ENCODE assay signal across 19 cellular contexts in the genomic region with DNA sequence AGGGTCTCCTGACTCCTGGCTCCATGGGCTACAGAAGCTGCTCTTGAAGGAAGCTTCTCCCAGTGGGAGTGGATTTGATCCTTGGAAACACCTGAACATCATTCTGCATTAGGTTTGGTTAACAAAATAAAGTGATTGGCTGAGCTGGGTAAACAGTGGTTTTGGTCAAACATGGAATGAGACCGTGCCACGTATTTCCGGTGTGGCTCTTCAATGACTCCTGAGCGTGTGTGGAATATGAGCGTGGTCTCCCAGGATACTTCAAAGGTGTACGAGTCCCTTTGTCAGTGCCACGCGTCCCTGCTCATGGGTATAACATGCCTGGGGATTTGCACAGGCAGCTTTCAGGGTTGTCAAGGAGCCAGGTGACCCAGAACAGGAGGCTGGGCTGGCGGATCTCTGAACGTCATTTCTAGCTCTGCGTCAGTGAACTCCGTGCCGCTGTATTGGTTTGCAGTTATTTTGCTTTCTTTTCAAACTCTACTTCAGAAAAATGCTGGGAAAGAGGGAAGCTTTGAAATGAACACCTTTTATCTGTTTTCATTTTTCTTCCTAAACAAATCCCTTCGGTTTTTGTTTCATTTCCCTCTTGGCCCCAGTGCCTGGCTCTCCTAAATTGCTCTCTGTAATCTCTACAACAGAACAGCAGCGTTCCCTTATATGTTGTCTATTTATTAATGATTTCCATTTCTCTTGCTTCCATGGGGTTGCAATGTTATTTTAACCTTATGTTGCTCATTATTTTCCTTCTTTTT. TPM values are rescaled to one million over a fixed set of nuclear protein-coding genes. Genes with fewer than 3 reads are reported as not detected.
DNase-seq lines count a peak whose midpoint lies in the region; ATAC-seq, FAIRE-seq and TF ChIP-seq lines count a peak whose summit lies in the region.
"Had no signal": no experiment of that assay in that cellular context is flagged by ENCODE, and none has a peak within 500 bp of the region (broad histone marks: within the 10 kb centered on the region; RNA-seq: fewer than 3 reads in every experiment).

No MANE protein-coding gene starts in this region.

- H3K27me3 ChIP-seq in A673 (replicated peaks; ENCODE audit: insufficient read depth, low read depth, low read length, poor library complexity) (no peaks in the 10 kb centered on the region), bronchial epithelial cell (ENCODE audit: control insufficient read depth, insufficient read depth, low read length) (no peaks in the 10 kb centered on the region)
- H3K27me3 ChIP-seq: SJCRH30 had no signal

- peaks cover 6% of the 10 kb centered on the region for H3K9me3 Mint-ChIP-seq in WTC11
- H3K9me3 Mint-ChIP-seq: activated naive CD4-positive, alpha-beta T cell treated with anti-CD3 and anti-CD28 coated beads, Interleukin-2, amount 50 U/mL, for 24 hours; natural killer cell; stimulated activated naive CD8-positive, alpha-beta T cell treated with anti-CD3 and anti-CD28 coated beads, Interleukin-15, Interleukin-2, amounts not matched to agents 100 ng/mL and 50 ng/mL, for 24 hours had no signal

- H3K9me3 ChIP-seq in A673 (ENCODE audit: low read depth, low read length, poor library complexity, severe bottlenecking) (no peaks in the 10 kb centered on the region), HEK293 (ENCODE audit: control insufficient read depth, insufficient read depth, low read depth, low read length) (no peaks in the 10 kb centered on the region)
- H3K9me3 ChIP-seq: lower lobe of right lung, SJCRH30 had no signal

- intact Hi-C loops in A673 (cut with micrococcal nuclease; ENCODE audit: unreplicated experiment), result no loop called here

- H3K27ac Mint-ChIP-seq in WTC11, result no peak overlapping the region
- H3K27ac Mint-ChIP-seq: activated naive CD4-positive, alpha-beta T cell treated with anti-CD3 and anti-CD28 coated beads, Interleukin-2, amount 50 U/mL, for 24 hours; natural killer cell; progenitor cell of endocrine pancreas; stimulated activated naive CD8-positive, alpha-beta T cell treated with anti-CD3 and anti-CD28 coated beads, Interleukin-15, Interleukin-2, amounts not matched to agents 100 ng/mL and 50 ng/mL, for 24 hours had no signal

- no peak overlapping the region for H3K4me3 Mint-ChIP-seq in WTC11
- H3K4me3 Mint-ChIP-seq: activated naive CD4-positive, alpha-beta T cell treated with anti-CD3 and anti-CD28 coated beads, Interleukin-2, amount 50 U/mL, for 24 hours; natural killer cell; stimulated activated naive CD8-positive, alpha-beta T cell treated with anti-CD3 and anti-CD28 coated beads, Interleukin-15, Interleukin-2, amounts not matched to agents 100 ng/mL and 50 ng/mL, for 24 hours had no signal

- H3K4me1 Mint-ChIP-seq in WTC11, result no peaks in the 10 kb centered on the region
- H3K4me1 Mint-ChIP-seq: activated naive CD4-positive, alpha-beta T cell treated with anti-CD3 and anti-CD28 coated beads, Interleukin-2, amount 50 U/mL, for 24 hours; natural killer cell had no signal

- TF ChIP-seq CTCF in A673 (conservative IDR thresholded peaks at IDR 0.05; ENCODE audit: low read depth, low read length) (no peak), HEK293 (tag by site-specific recombination; IDR thresholded peaks at IDR 0.05) (no peak), bronchial epithelial cell (IDR thresholded peaks at IDR 0.05; ENCODE audit: insufficient read depth, low read length, severe bottlenecking) (no peak), WTC11 (IDR thresholded peaks at IDR 0.05) (no peak)

- CTCF ChIA-PET in A673 (lab: Charles Lee), result no interaction called here
- CTCF ChIA-PET in HEK293 (lab: Yijun Ruan, JAX), result interaction anchor here (0.7 kb wide), 1 partner anchor 10 kb away, joined by 4 read pairs; no protein-coding TSS in a partner anchor
- CTCF ChIA-PET in WTC11 (lab: Charles Lee), result no interaction called here

- H3K4me1 ChIP-seq in A673 (ENCODE audit: insufficient read depth, low read length, poor library complexity, severe bottlenecking) (no peaks in the 10 kb centered on the region), HEK293 (ENCODE audit: control insufficient read depth, insufficient read depth, low read length) (no peaks in the 10 kb centered on the region)
- H3K4me1 ChIP-seq: lower lobe of right lung, SJCRH30 had no signal

- ATAC-seq in WTC11 (no peak), GM18907 (IDR thresholded peaks at IDR 0.05; ENCODE audit: unreplicated experiment) (no peak), GM21786 (IDR thresholded peaks at IDR 0.05; ENCODE audit: unreplicated experiment) (no peak)
- ATAC-seq: lower lobe of right lung, natural killer cell had no signal

- H3K4me3 ChIP-seq in A673 (ENCODE audit: low read depth, low read length, poor library complexity, severe bottlenecking) (peak overlapping the region; percentile 27), HEK293 (ENCODE audit: low read depth, low read length) (no peak overlapping the region; the same call in 1 of the 2 replicates), bronchial epithelial cell (ENCODE audit: low read depth, low read length) (peak overlapping the region; percentile 1)
- H3K4me3 ChIP-seq: lower lobe of right lung, SJCRH30 had no signal

- H3K27me3 Mint-ChIP-seq in WTC11 (ENCODE audit: low read depth), result no peaks in the 10 kb centered on the region

- no peak for FAIRE-seq in bronchial epithelial cell (lab: Jason Lieb, UNC)

- no peaks in the 10 kb centered on the region for H3K36me3 ChIP-seq in A673 (ENCODE audit: insufficient read depth, low read length, poor library complexity, severe bottlenecking)
- no peaks in the 10 kb centered on the region for H3K36me3 ChIP-seq in HEK293 (ENCODE audit: control insufficient read depth in 2 of 2, insufficient read depth in 1 of 2, low read length in 2 of 2)
- H3K36me3 ChIP-seq in bronchial epithelial cell (ENCODE audit: control insufficient read depth, insufficient read depth, low read length), result no peaks in the 10 kb centered on the region
- H3K36me3 ChIP-seq: lower lobe of right lung, SJCRH30 had no signal

- no peak overlapping the region for H3K27ac ChIP-seq in A673 (ENCODE audit: low read depth, low read length, poor library complexity, severe bottlenecking)
- no peak overlapping the region for H3K27ac ChIP-seq in HEK293 (ENCODE audit: extremely low read depth, low read depth, low read length)
- H3K27ac ChIP-seq: lower lobe of right lung, SJCRH30 had no signal

- DNase-seq in A673 (ENCODE audit: low spot score) (no peak), bronchial epithelial cell (ENCODE audit: low read depth) (no peak), left kidney (ENCODE audit: low read depth, low spot score) (peak; percentile 91), putamen (ENCODE audit: low spot score) (no peak), WTC11 (ENCODE audit: low spot score) (no peak)
- DNase-seq: activated CD4-positive, alpha-beta T cell treated with anti-CD3 and anti-CD28 coated beads for 48 hours; AML-193; DMS79 treated with DMSO at 0.1 percent for 48 hours; lower lobe of right lung; natural killer cell; SJCRH30; T-helper 9 cell had no signal

- no peaks in the 10 kb centered on the region for H3K36me3 Mint-ChIP-seq in WTC11
- H3K36me3 Mint-ChIP-seq: activated naive CD4-positive, alpha-beta T cell treated with anti-CD3 and anti-CD28 coated beads, Interleukin-2, amount 50 U/mL, for 24 hours; natural killer cell had no signal

- POLR2A ChIA-PET in A673 (lab: Charles Lee; ENCODE audit: low non-redundant PET), result no interaction called here
- POLR2A ChIA-PET in HEK293 (lab: Yijun Ruan, JAX), result no interaction called here
- POLR2A ChIA-PET in WTC11 (lab: Charles Lee), result no interaction called here

- no TSS peak for BruUV-seq in A673 (replicated peaks; lab: Mats Ljungman, UMichigan)

TF ChIP-seq in HEK293, 187 proteins besides CTCF, POLR2A, EP300 and RAD21 (continues in another document):
- TF ChIP-seq ZNF600 (tag by site-specific recombination; IDR thresholded peaks at IDR 0.05) (no peak), ZNF48 (tag by site-specific recombination; IDR thresholded peaks at IDR 0.05) (no peak)

TF ChIP-seq in WTC11, 78 proteins besides CTCF, POLR2A, EP300 and RAD21 (continues in another document):
- no peak for TF ChIP-seq ATF3 (CRISPR knock-in tag; conservative IDR thresholded peaks at IDR 0.05)
- TF ChIP-seq ZNF281 (CRISPR knock-in tag; IDR thresholded peaks at IDR 0.05), result no peak
- TF ChIP-seq ZNF219 (CRISPR knock-in tag; IDR thresholded peaks at IDR 0.05; ENCODE audit: borderline replicate concordance), result no peak

RNA-seq across cellular contexts. Expression of gene GJB6, which starts 26.3 kb away (rescaled TPM):
- total RNA-seq in A673 (2021) (not detected in 2 replicates), bronchial epithelial cell (32.6 and 99.9 TPM in 2 replicates), WTC11 (2021) (not detected in 3 replicates)
- total RNA-seq: LHCN-M2, lower lobe of right lung, SJCRH30 had no signal

Comparison
In these comparisons a context has a peak if more than half of its experiments do, and no peak if none do; other contexts are left out.
1. RNA of gene GJB6, which starts 26.3 kb away (total RNA-seq): 32.6 to 99.9 TPM in bronchial epithelial cell; not detected in A673 and not detected in WTC11; every median in the first group is over 10 times any median in the second.